Comparison of ENCODE assay signal across 17 cellular contexts in genomic region chrX:2774776-2775175, GRCh38. TPM values are rescaled to one million over a fixed set of nuclear protein-coding genes. Genes with fewer than 3 reads are reported as not detected.
DNase-seq lines count a peak whose midpoint lies in the region; ATAC-seq, FAIRE-seq and TF ChIP-seq lines count a peak whose summit lies in the region.
"Had no signal": no experiment of that assay in that cellular context is flagged by ENCODE, and none has a peak within 500 bp of the region (broad histone marks: within the 10 kb centered on the region; RNA-seq: fewer than 3 reads in every experiment).

No MANE protein-coding gene starts in this region.

- peaks cover 9% of the 10 kb centered on the region for H3K36me3 Mint-ChIP-seq in endodermal cell (ENCODE audit: low read depth)
- no peaks in the 10 kb centered on the region for H3K36me3 Mint-ChIP-seq in Calu3 (ENCODE audit: insufficient read depth, unreplicated experiment)

- in situ Hi-C loops in GM13976 (cut with MboI; ENCODE audit: low sequenced_read_pairs, unreplicated experiment) = no loop called here

- H3K4me3 Mint-ChIP-seq in endodermal cell (no peak overlapping the region), Calu3 (ENCODE audit: low read depth, unreplicated experiment) (no peak overlapping the region)
- H3K4me3 Mint-ChIP-seq: CD4-positive, alpha-beta memory T cell; GM23338 had no signal

- POLR2A ChIA-PET in A549 (lab: Yijun Ruan, JAX) = no interaction called here

- no peak overlapping the region for H3K9ac ChIP-seq in endodermal cell (ENCODE audit: extremely low read depth, low read length, poor library complexity, severe bottlenecking)

- H3K27me3 ChIP-seq in endodermal cell (ENCODE audit: control insufficient read depth, insufficient read depth, low read length, poor library complexity, severe bottlenecking) = no peaks in the 10 kb centered on the region

- FAIRE-seq in A549 (lab: Jason Lieb, UNC) (no peak), HTR-8/SVneo (lab: Jason Lieb, UNC) (peak; percentile 54)
- FAIRE-seq: G401.6, GM12892, H54 had no signal

- peaks cover 56% of the 10 kb centered on the region for H3K9me3 Mint-ChIP-seq in endodermal cell
- H3K9me3 Mint-ChIP-seq in Calu3 (ENCODE audit: low read depth, unreplicated experiment) = peaks cover 4% of the 10 kb centered on the region

- H3K4me1 Mint-ChIP-seq in endodermal cell = no peaks in the 10 kb centered on the region
- H3K4me1 Mint-ChIP-seq in Calu3 (ENCODE audit: low read depth, unreplicated experiment) = no peaks in the 10 kb centered on the region
- H3K4me1 Mint-ChIP-seq: CD4-positive, alpha-beta memory T cell had no signal

- CTCF ChIA-PET in A549 (lab: Yijun Ruan, JAX) (no interaction called here), Calu3 (lab: Charles Lee) (no interaction called here)

- no peak overlapping the region for H3K4me2 ChIP-seq in A549
- H3K4me2 ChIP-seq: GM23338 had no signal

- TF ChIP-seq POLR2A in A549 (IDR thresholded peaks at IDR 0.05; ENCODE audit: low read length) = no peak

- ATAC-seq in A549 (no peak), GM19023 (IDR thresholded peaks at IDR 0.05; ENCODE audit: unreplicated experiment) (no peak)
- ATAC-seq: GM23338 had no signal

- H3K36me3 ChIP-seq in endodermal cell (ENCODE audit: control insufficient read depth, insufficient read depth, low read length) = no peaks in the 10 kb centered on the region
- H3K36me3 ChIP-seq: HAP-1 had no signal

- H3K27ac Mint-ChIP-seq in endodermal cell = no peak overlapping the region
- no peak overlapping the region for H3K27ac Mint-ChIP-seq in Calu3 (ENCODE audit: unreplicated experiment)
- H3K27ac Mint-ChIP-seq: CD4-positive, alpha-beta memory T cell; GM23338 had no signal

- no peak for TF ChIP-seq EP300 in A549 (IDR thresholded peaks at IDR 0.05)

- BruUV-seq in Calu3 (replicated peaks; lab: Mats Ljungman, UMichigan) = no TSS peak

- no peak for DNase-seq in A549 (ENCODE audit: low read depth in 1 of 2, low spot score in 1 of 2)
- DNase-seq in HTR-8/SVneo (ENCODE audit: insufficient read length, low spot score) = no peak
- DNase-seq in endodermal cell = no peak
- DNase-seq in Calu3 = no peak
- DNase-seq in GM13976 (ENCODE audit: low spot score) = no peak
- DNase-seq: 8988T; C1 segment of cervical spinal cord; CD4-positive, alpha-beta memory T cell; COR-L47; DMS153; DND-41 had no signal

- no peak overlapping the region for H3K27ac ChIP-seq in A549
- H3K27ac ChIP-seq in endodermal cell (ENCODE audit: low read depth, low read length) = no peak overlapping the region

- H3K4me3 ChIP-seq in A549 = no peak overlapping the region
- H3K4me3 ChIP-seq in endodermal cell (ENCODE audit: low read length) = peak overlapping the region; percentile 59
- H3K4me3 ChIP-seq: GM23338, HAP-1 had no signal

- H3K27me3 Mint-ChIP-seq in endodermal cell (ENCODE audit: insufficient read depth) = peaks cover 5% of the 10 kb centered on the region
- H3K27me3 Mint-ChIP-seq in Calu3 (ENCODE audit: unreplicated experiment) = peaks cover 28% of the 10 kb centered on the region

- WGBS in A549 (ENCODE audit: missing lambda C conversion rate) = 50% methylated on average over 3 of the region's 3 CpGs
- WGBS in endodermal cell (ENCODE audit: insufficient coverage in 1 of 2, insufficient read length in 1 of 2), 2 experiments = 92 to 96% methylated on average over 2 to 3 of the region's 3 CpGs

- TF ChIP-seq RAD21 in A549 (conservative IDR thresholded peaks at IDR 0.05 in 1 of 2, IDR thresholded peaks at IDR 0.05 in 1 of 2) = no peak

- TF ChIP-seq CTCF in A549 (IDR thresholded peaks at IDR 0.05) (no peak), endodermal cell (conservative IDR thresholded peaks at IDR 0.05) (no peak), Calu3 (IDR thresholded peaks at IDR 0.05; ENCODE audit: unreplicated experiment) (no peak), GM13976 (IDR thresholded peaks at IDR 0.05; ENCODE audit: borderline replicate concordance, control extremely low read depth, extremely low read depth, insufficient read depth, missing control alignments) (no peak)

- H3K9me3 ChIP-seq in A549 (peaks cover 14% of the 10 kb centered on the region; the same call in 2 of the 3 replicates), endodermal cell (ENCODE audit: control insufficient read depth, low read length) (peaks cover 42% of the 10 kb centered on the region)
- H3K9me3 ChIP-seq: HAP-1 had no signal

- no peaks in the 10 kb centered on the region for H3K4me1 ChIP-seq in A549
- H3K4me1 ChIP-seq in endodermal cell (ENCODE audit: control insufficient read depth, insufficient read depth, low read length) = no peaks in the 10 kb centered on the region
- H3K4me1 ChIP-seq: HAP-1 had no signal

- intact Hi-C loops in Calu3 (cut with micrococcal nuclease; ENCODE audit: unreplicated experiment) = no loop called here

TF ChIP-seq in A549, 52 proteins besides CTCF, POLR2A, EP300 and RAD21:
- TF ChIP-seq REST (IDR thresholded peaks at IDR 0.05) = no peak
- peak; percentile 68 for TF ChIP-seq ZFP36 (IDR thresholded peaks at IDR 0.05; ENCODE audit: borderline replicate concordance, partially characterized antibody)
TF ChIP-seq in A549: peak in this region for 1.

RNA-seq across cellular contexts. Expression of gene XG, which starts 22.9 kb away (rescaled TPM):
- 0.04 and 0.06 TPM in 2 replicates for polyA plus RNA-seq in A549 (2011; rRNA removed)
- polyA plus RNA-seq in A549 (2012; cell fraction: cytosol; rRNA removed) = not detected in 2 replicates
- 0.02 TPM in 1 of 2 replicates, not detected in the other for polyA plus RNA-seq in A549 (2012; cell fraction: nucleus; rRNA removed)
- 0.05 to 0.08 TPM in 2 of 3 replicates, not detected in the other for polyA plus RNA-seq in A549 (2017; fragmentation: RNase III; extraction: RNeasy Plus Mini Kit Qiagen cat#74134 plus additional on column Dnase treatment)
- not detected in 2 replicates for polyA minus RNA-seq in A549 (2011; rRNA and poly(A)+ RNA removed)
- 1 to 10 TPM; 1.1 to 1.3 TPM for total RNA-seq in endodermal cell
- polyA plus RNA-seq in endodermal cell (2013, experiment 1 of 2) = not detected
- not detected for polyA plus RNA-seq in endodermal cell (2013, experiment 2 of 2)
- not detected in 2 replicates for total RNA-seq in Calu3 (2022)
- polyA plus RNA-seq: CD4-positive, alpha-beta memory T cell had no signal

RNA-seq across cellular contexts. Expression of gene GYG2, which starts 54.0 kb away (rescaled TPM):
- polyA plus RNA-seq in A549 (2011; rRNA removed) = 14.1 and 14.3 TPM in 2 replicates
- 6.8 and 10.2 TPM in 2 replicates for polyA plus RNA-seq in A549 (2012; cell fraction: cytosol; rRNA removed)
- polyA plus RNA-seq in A549 (2012; cell fraction: nucleus; rRNA removed) = 6.9 and 8.6 TPM in 2 replicates
- polyA plus RNA-seq in A549 (2017; fragmentation: RNase III; extraction: RNeasy Plus Mini Kit Qiagen cat#74134 plus additional on column Dnase treatment) = 11.0 to 13.6 TPM (median 12.7 TPM) in 3 replicates
- polyA minus RNA-seq in A549 (2011; rRNA and poly(A)+ RNA removed) = 27.1 and 33.3 TPM in 2 replicates
- 100 to 1,000 TPM in 1 of 2 donors, 10 to 100 TPM in 1; 52.6 to 108 TPM for total RNA-seq in endodermal cell
- polyA plus RNA-seq in endodermal cell (2013, experiment 1 of 2) = 32.2 TPM
- polyA plus RNA-seq in endodermal cell (2013, experiment 2 of 2) = 35.8 TPM
- 6.9 and 9.0 TPM in 2 replicates for total RNA-seq in Calu3 (2022)
- total RNA-seq: CD4-positive, alpha-beta memory T cell had no signal
- polyA plus RNA-seq: CD4-positive, alpha-beta memory T cell had no signal
